ENCODE assay signal across 29 cellular contexts in genomic region chr3:147756478-147756877, GRCh38.
"Had no signal": no experiment of that assay in that cellular context is flagged by ENCODE, and none has a peak within 500 bp of the region (broad histone marks: within the 10 kb centered on the region; RNA-seq: fewer than 3 reads in every experiment).

No MANE protein-coding gene starts in this region.

- H3K9me3 ChIP-seq: adrenal gland, body of pancreas, colonic mucosa, gastrocnemius medialis had no signal

- H3K27ac ChIP-seq: adrenal gland, body of pancreas, colonic mucosa, epithelial cell of prostate, foreskin keratinocyte, gastrocnemius medialis had no signal

- H3K36me3 Mint-ChIP-seq: activated CD4-positive, alpha-beta memory T cell treated with anti-CD3 and anti-CD28 coated beads for 36 hours; activated CD8-positive, alpha-beta memory T cell treated with anti-CD3 and anti-CD28 coated beads, Interleukin-2, amount 10 ng/mL, durations not matched to agents 7 days and 5 days; activated naive CD4-positive, alpha-beta T cell treated with anti-CD3 and anti-CD28 coated beads, Interleukin-2, amount 50 U/mL, for 24 hours; activated naive CD8-positive, alpha-beta T cell treated with anti-CD3 and anti-CD28 coated beads for 36 hours had no signal

- H3K4me3 Mint-ChIP-seq: activated CD4-positive, alpha-beta memory T cell treated with anti-CD3 and anti-CD28 coated beads for 36 hours; activated CD4-positive, alpha-beta T cell treated with anti-CD3 and anti-CD28 coated beads for 36 hours; activated CD4-positive, alpha-beta T cell treated with anti-CD3 and anti-CD28 coated beads, Interleukin-2, amount 10 ng/mL, durations not matched to agents 24 days and 14 days; activated CD8-positive, alpha-beta memory T cell treated with anti-CD3 and anti-CD28 coated beads, Interleukin-2, amount 10 ng/mL, durations not matched to agents 7 days and 5 days; activated CD8-positive, alpha-beta T cell treated with anti-CD3 and anti-CD28 coated beads, Interleukin-2, amount 10 ng/mL, durations not matched to agents 7 days and 5 days; activated naive CD4-positive, alpha-beta T cell treated with anti-CD3 and anti-CD28 coated beads for 36 hours; activated naive CD4-positive, alpha-beta T cell treated with anti-CD3 and anti-CD28 coated beads, Interleukin-2, amount 50 U/mL, for 24 hours; activated naive CD8-positive, alpha-beta T cell treated with anti-CD3 and anti-CD28 coated beads for 36 hours; activated naive CD8-positive, alpha-beta T cell treated with anti-CD3 and anti-CD28 coated beads, Interleukin-2, amount 50 U/mL, for 24 hours; activated T-helper 1 cell treated with anti-CD3 and anti-CD28 coated beads, Interleukin-12 subunit alpha, Interleukin-12 subunit beta, Interleukin-2, Interleukin-4 antibody, amounts not matched to agents 30 ng/mL and 10 ng/mL and 1 ng/mL, durations not matched to agents 14 hours and 24 hours and 36 hours had no signal

- H3K4me3 ChIP-seq: adrenal gland, body of pancreas, colonic mucosa, gastrocnemius medialis had no signal

- H3K27ac Mint-ChIP-seq: activated CD4-positive, alpha-beta memory T cell treated with anti-CD3 and anti-CD28 coated beads for 36 hours; activated CD4-positive, alpha-beta T cell treated with anti-CD3 and anti-CD28 coated beads for 36 hours; activated CD4-positive, alpha-beta T cell treated with anti-CD3 and anti-CD28 coated beads, Interleukin-2, amount 10 ng/mL, durations not matched to agents 24 days and 14 days; activated CD8-positive, alpha-beta memory T cell treated with anti-CD3 and anti-CD28 coated beads, Interleukin-2, amount 10 ng/mL, durations not matched to agents 7 days and 5 days; activated CD8-positive, alpha-beta T cell treated with anti-CD3 and anti-CD28 coated beads, Interleukin-2, amount 10 ng/mL, durations not matched to agents 7 days and 5 days; activated naive CD4-positive, alpha-beta T cell treated with anti-CD3 and anti-CD28 coated beads for 36 hours; activated naive CD4-positive, alpha-beta T cell treated with anti-CD3 and anti-CD28 coated beads, Interleukin-2, amount 50 U/mL, for 24 hours; activated naive CD8-positive, alpha-beta T cell treated with anti-CD3 and anti-CD28 coated beads for 36 hours; activated naive CD8-positive, alpha-beta T cell treated with anti-CD3 and anti-CD28 coated beads, Interleukin-2, amount 50 U/mL, for 24 hours; activated T-helper 1 cell treated with anti-CD3 and anti-CD28 coated beads, Interleukin-12 subunit alpha, Interleukin-12 subunit beta, Interleukin-2, Interleukin-4 antibody, amounts not matched to agents 30 ng/mL and 10 ng/mL and 1 ng/mL, durations not matched to agents 14 hours and 24 hours and 36 hours; activated T-helper 2 cell treated with anti-CD3 and anti-CD28 coated beads, Interferon-gamma antibody, Interleukin-2, Interleukin-4, amounts not matched to agents 10 μg/mL and 5 μg/mL and 100 μg/mL, durations not matched to agents 14 hours and 24 hours and 36 hours had no signal

- H3K27me3 Mint-ChIP-seq: activated CD4-positive, alpha-beta memory T cell treated with anti-CD3 and anti-CD28 coated beads for 36 hours; activated CD4-positive, alpha-beta T cell treated with anti-CD3 and anti-CD28 coated beads for 36 hours; activated CD4-positive, alpha-beta T cell treated with anti-CD3 and anti-CD28 coated beads, Interleukin-2, amount 10 ng/mL, durations not matched to agents 24 days and 14 days; activated CD8-positive, alpha-beta memory T cell treated with anti-CD3 and anti-CD28 coated beads, Interleukin-2, amount 10 ng/mL, durations not matched to agents 7 days and 5 days; activated naive CD4-positive, alpha-beta T cell treated with anti-CD3 and anti-CD28 coated beads, Interleukin-2, amount 50 U/mL, for 24 hours; activated naive CD8-positive, alpha-beta T cell treated with anti-CD3 and anti-CD28 coated beads for 36 hours; activated naive CD8-positive, alpha-beta T cell treated with anti-CD3 and anti-CD28 coated beads, Interleukin-2, amount 50 U/mL, for 24 hours had no signal

- H3K4me1 ChIP-seq: adrenal gland, body of pancreas, colonic mucosa, foreskin keratinocyte had no signal

- H3K36me3 ChIP-seq: adrenal gland, colonic mucosa, gastrocnemius medialis had no signal

- H3K27me3 ChIP-seq: adrenal gland, body of pancreas, colonic mucosa, foreskin keratinocyte, gastrocnemius medialis had no signal

- DNase-seq: activated CD4-positive, alpha-beta memory T cell treated with anti-CD3 and anti-CD28 coated beads for 36 hours; activated CD4-positive, alpha-beta T cell treated with anti-CD3 and anti-CD28 coated beads for 36 hours; activated CD4-positive, alpha-beta T cell treated with anti-CD3 and anti-CD28 coated beads, Interleukin-2, amount 10 ng/mL, durations not matched to agents 24 days and 14 days; activated CD4-positive, CD25-positive, alpha-beta regulatory T cell; activated CD4-positive, CD25-positive, alpha-beta regulatory T cell treated with anti-CD3 and anti-CD28 coated beads, Interleukin-2, amount 50 U/mL, for 72 hours; activated CD8-positive, alpha-beta memory T cell treated with anti-CD3 and anti-CD28 coated beads, Interleukin-2, amount 10 ng/mL, durations not matched to agents 7 days and 5 days; activated CD8-positive, alpha-beta memory T cell treated with anti-CD3 and anti-CD28 coated beads, Interleukin-2, amount 50 U/mL, for 4 hours; activated CD8-positive, alpha-beta T cell treated with anti-CD3 and anti-CD28 coated beads, Interleukin-2, amount 10 ng/mL, durations not matched to agents 7 days and 5 days; activated effector memory CD4-positive, alpha-beta T cell treated with anti-CD3 and anti-CD28 coated beads, Interleukin-2, amount 50 U/mL, for 16 hours; activated naive CD4-positive, alpha-beta T cell treated with anti-CD3 and anti-CD28 coated beads for 36 hours; activated naive CD8-positive, alpha-beta T cell treated with anti-CD3 and anti-CD28 coated beads for 36 hours; activated naive CD8-positive, alpha-beta T cell treated with anti-CD3 and anti-CD28 coated beads, Interleukin-2, amount 50 U/mL, for 24 hours; activated T-cell treated with anti-CD3 and anti-CD28 coated beads, Interleukin-2, amount 50 U/mL, for 1 hour; activated T-cell treated with anti-CD3 and anti-CD28 coated beads, Interleukin-2, amount 50 U/mL, for 48 hours; adrenal gland; amygdala; aorta; body of pancreas; caudate nucleus; colonic mucosa; effector CD8-positive, alpha-beta T cell; foreskin keratinocyte; gastrocnemius medialis; glutamatergic neuron; T-helper 2 cell had no signal

- H3K9me3 Mint-ChIP-seq: activated CD4-positive, alpha-beta memory T cell treated with anti-CD3 and anti-CD28 coated beads for 36 hours; activated CD4-positive, alpha-beta T cell treated with anti-CD3 and anti-CD28 coated beads, Interleukin-2, amount 10 ng/mL, durations not matched to agents 24 days and 14 days; activated naive CD4-positive, alpha-beta T cell treated with anti-CD3 and anti-CD28 coated beads, Interleukin-2, amount 50 U/mL, for 24 hours; activated naive CD8-positive, alpha-beta T cell treated with anti-CD3 and anti-CD28 coated beads, Interleukin-2, amount 50 U/mL, for 24 hours; activated T-helper 1 cell treated with anti-CD3 and anti-CD28 coated beads, Interleukin-12 subunit alpha, Interleukin-12 subunit beta, Interleukin-2, Interleukin-4 antibody, amounts not matched to agents 30 ng/mL and 10 ng/mL and 1 ng/mL, durations not matched to agents 14 hours and 24 hours and 36 hours had no signal

- H3K4me1 Mint-ChIP-seq: activated CD4-positive, alpha-beta T cell treated with anti-CD3 and anti-CD28 coated beads for 36 hours; activated CD4-positive, alpha-beta T cell treated with anti-CD3 and anti-CD28 coated beads, Interleukin-2, amount 10 ng/mL, durations not matched to agents 24 days and 14 days; activated CD8-positive, alpha-beta memory T cell treated with anti-CD3 and anti-CD28 coated beads, Interleukin-2, amount 10 ng/mL, durations not matched to agents 7 days and 5 days; activated naive CD4-positive, alpha-beta T cell treated with anti-CD3 and anti-CD28 coated beads, Interleukin-2, amount 50 U/mL, for 24 hours; activated naive CD8-positive, alpha-beta T cell treated with anti-CD3 and anti-CD28 coated beads for 36 hours; activated naive CD8-positive, alpha-beta T cell treated with anti-CD3 and anti-CD28 coated beads, Interleukin-2, amount 50 U/mL, for 24 hours had no signal

- ATAC-seq: activated CD4-positive, alpha-beta T cell treated with anti-CD3 and anti-CD28 coated beads for 36 hours; activated CD8-positive, alpha-beta memory T cell treated with anti-CD3 and anti-CD28 coated beads, Interleukin-2, amount 10 ng/mL, durations not matched to agents 7 days and 5 days; activated CD8-positive, alpha-beta T cell treated with anti-CD3 and anti-CD28 coated beads, Interleukin-2, amount 10 ng/mL, durations not matched to agents 7 days and 5 days; activated naive CD8-positive, alpha-beta T cell treated with anti-CD3 and anti-CD28 coated beads, Interleukin-2, amount 50 U/mL, for 24 hours; body of pancreas; foreskin keratinocyte; gastrocnemius medialis had no signal
